ENCODE assay signal across 2 cellular contexts in genomic region chr7:8295638-8296361, GRCh38.
TF ChIP-seq lines count a peak whose summit lies in the region.

No MANE protein-coding gene starts in this region.

TF ChIP-seq in SK-N-SH, 30 proteins besides CTCF, POLR2A, EP300 and RAD21:
- TF ChIP-seq FOXM1 (IDR thresholded peaks at IDR 0.05; ENCODE audit: low read depth) (no peak), MXI1 (IDR thresholded peaks at IDR 0.05; ENCODE audit: low read depth, low read length) (no peak), PBX3 (IDR thresholded peaks at IDR 0.05) (no peak), MAX (IDR thresholded peaks at IDR 0.05; ENCODE audit: low read depth) (no peak), GABPA (IDR thresholded peaks at IDR 0.05; ENCODE audit: low read depth) (no peak), RCOR1 (IDR thresholded peaks at IDR 0.05; ENCODE audit: low read length) (peak; percentile 42; the same call in 1 of the 2 replicates), CHD2 (IDR thresholded peaks at IDR 0.05; ENCODE audit: low read length, partially characterized antibody) (peak; percentile 61), SMC3 (IDR thresholded peaks at IDR 0.05; ENCODE audit: low read depth, low read length) (peak; percentile 96), JUND (IDR thresholded peaks at IDR 0.05) (no peak), SIN3A (IDR thresholded peaks at IDR 0.05; ENCODE audit: borderline replicate concordance, low read depth, low read length) (no peak), GATA2 (CRISPR knock-in tag; IDR thresholded peaks at IDR 0.05) (no peak), TCF12 (IDR thresholded peaks at IDR 0.05) (no peak), RXRA (IDR thresholded peaks at IDR 0.05; ENCODE audit: borderline replicate concordance, low read depth) (no peak), YY1 (IDR thresholded peaks at IDR 0.05; ENCODE audit: low read depth) (peak; percentile 72; the same call in 1 of the 2 replicates), FOSL2 (IDR thresholded peaks at IDR 0.05; ENCODE audit: borderline replicate concordance, low read depth) (no peak), FOXJ3 (CRISPR knock-in tag; IDR thresholded peaks at IDR 0.05) (no peak), NRF1 (IDR thresholded peaks at IDR 0.05; ENCODE audit: low read depth, low read length) (no peak), EZH2phosphoT487 (IDR thresholded peaks at IDR 0.05; ENCODE audit: borderline replicate concordance, low read depth) (no peak), RFX5 (IDR thresholded peaks at IDR 0.05; ENCODE audit: low read length) (0 out of 2 replicates have a peak, but pooled peaks have one; percentile 12), NFIC (IDR thresholded peaks at IDR 0.05; ENCODE audit: borderline replicate concordance) (no peak), USF1 (IDR thresholded peaks at IDR 0.05; ENCODE audit: borderline replicate concordance, low read depth) (no peak)
- TF ChIP-seq, protein P1, sequence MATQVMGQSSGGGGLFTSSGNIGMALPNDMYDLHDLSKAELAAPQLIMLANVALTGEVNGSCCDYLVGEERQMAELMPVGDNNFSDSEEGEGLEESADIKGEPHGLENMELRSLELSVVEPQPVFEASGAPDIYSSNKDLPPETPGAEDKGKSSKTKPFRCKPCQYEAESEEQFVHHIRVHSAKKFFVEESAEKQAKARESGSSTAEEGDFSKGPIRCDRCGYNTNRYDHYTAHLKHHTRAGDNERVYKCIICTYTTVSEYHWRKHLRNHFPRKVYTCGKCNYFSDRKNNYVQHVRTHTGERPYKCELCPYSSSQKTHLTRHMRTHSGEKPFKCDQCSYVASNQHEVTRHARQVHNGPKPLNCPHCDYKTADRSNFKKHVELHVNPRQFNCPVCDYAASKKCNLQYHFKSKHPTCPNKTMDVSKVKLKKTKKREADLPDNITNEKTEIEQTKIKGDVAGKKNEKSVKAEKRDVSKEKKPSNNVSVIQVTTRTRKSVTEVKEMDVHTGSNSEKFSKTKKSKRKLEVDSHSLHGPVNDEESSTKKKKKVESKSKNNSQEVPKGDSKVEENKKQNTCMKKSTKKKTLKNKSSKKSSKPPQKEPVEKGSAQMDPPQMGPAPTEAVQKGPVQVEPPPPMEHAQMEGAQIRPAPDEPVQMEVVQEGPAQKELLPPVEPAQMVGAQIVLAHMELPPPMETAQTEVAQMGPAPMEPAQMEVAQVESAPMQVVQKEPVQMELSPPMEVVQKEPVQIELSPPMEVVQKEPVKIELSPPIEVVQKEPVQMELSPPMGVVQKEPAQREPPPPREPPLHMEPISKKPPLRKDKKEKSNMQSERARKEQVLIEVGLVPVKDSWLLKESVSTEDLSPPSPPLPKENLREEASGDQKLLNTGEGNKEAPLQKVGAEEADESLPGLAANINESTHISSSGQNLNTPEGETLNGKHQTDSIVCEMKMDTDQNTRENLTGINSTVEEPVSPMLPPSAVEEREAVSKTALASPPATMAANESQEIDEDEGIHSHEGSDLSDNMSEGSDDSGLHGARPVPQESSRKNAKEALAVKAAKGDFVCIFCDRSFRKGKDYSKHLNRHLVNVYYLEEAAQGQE (IDR thresholded peaks at IDR 0.05; ENCODE audit: low read depth, low read length): no peak

TF ChIP-seq in HepG2, 621 proteins besides CTCF, POLR2A, EP300 and RAD21 (continues in another document):
- TF ChIP-seq ZC3H4 (CRISPR knock-in tag; IDR thresholded peaks at IDR 0.05; ENCODE audit: borderline replicate concordance) (no peak), ZNF558 (CRISPR knock-in tag; IDR thresholded peaks at IDR 0.05; ENCODE audit: borderline replicate concordance) (no peak), FOXP4 (CRISPR knock-in tag; IDR thresholded peaks at IDR 0.05) (no peak), REL (CRISPR knock-in tag; conservative IDR thresholded peaks at IDR 0.05) (no peak), ZNF331 (CRISPR knock-in tag; IDR thresholded peaks at IDR 0.05) (0 out of 2 replicates have a peak, but pooled peaks have one; percentile 30), SYNCRIP (IDR thresholded peaks at IDR 0.05; ENCODE audit: insufficient read depth, low read depth, low read length) (no peak), NFE2L1 (CRISPR knock-in tag; IDR thresholded peaks at IDR 0.05; ENCODE audit: borderline replicate concordance) (no peak), ZFYVE20 (CRISPR knock-in tag; IDR thresholded peaks at IDR 0.05; ENCODE audit: borderline replicate concordance, low read depth) (no peak), SSRP1 (CRISPR knock-in tag; IDR thresholded peaks at IDR 0.05) (no peak), RBFOX2 (IDR thresholded peaks at IDR 0.05; ENCODE audit: low read depth, low read length) (no peak), ZNF569 (CRISPR knock-in tag; IDR thresholded peaks at IDR 0.05; ENCODE audit: borderline replicate concordance) (no peak), CCAR2 (optimal IDR thresholded peaks at IDR 0.05; ENCODE audit: low read depth, low read length) (no peak), HMG20A (CRISPR knock-in tag; IDR thresholded peaks at IDR 0.05; ENCODE audit: borderline replicate concordance) (no peak), SRY (CRISPR knock-in tag; IDR thresholded peaks at IDR 0.05) (no peak), ZNF644 (CRISPR knock-in tag; IDR thresholded peaks at IDR 0.05; ENCODE audit: low read depth) (0 out of 2 replicates have a peak, but pooled peaks have one; percentile 29), ARID4A (CRISPR knock-in tag; IDR thresholded peaks at IDR 0.05; ENCODE audit: borderline replicate concordance) (no peak), HMGA1 (CRISPR knock-in tag; conservative IDR thresholded peaks at IDR 0.05) (no peak), SMAD3 (CRISPR knock-in tag; IDR thresholded peaks at IDR 0.05) (no peak), DNMT3B (CRISPR knock-in tag; conservative IDR thresholded peaks at IDR 0.05) (no peak), CEBPG (CRISPR knock-in tag; IDR thresholded peaks at IDR 0.05) (no peak), ZNF260 (CRISPR knock-in tag; IDR thresholded peaks at IDR 0.05; ENCODE audit: borderline replicate concordance, low read depth) (no peak), ZNF225 (CRISPR knock-in tag; IDR thresholded peaks at IDR 0.05) (no peak), MAFG (CRISPR knock-in tag; IDR thresholded peaks at IDR 0.05) (no peak), THYN1 (CRISPR knock-in tag; IDR thresholded peaks at IDR 0.05; ENCODE audit: borderline replicate concordance, low read depth) (no peak), FOXA3 (CRISPR knock-in tag; IDR thresholded peaks at IDR 0.05) (peak; percentile 57; the same call in 1 of the 2 replicates), ZNF510 (CRISPR knock-in tag; IDR thresholded peaks at IDR 0.05; ENCODE audit: low read depth) (no peak)
- TF ChIP-seq, protein P2, sequence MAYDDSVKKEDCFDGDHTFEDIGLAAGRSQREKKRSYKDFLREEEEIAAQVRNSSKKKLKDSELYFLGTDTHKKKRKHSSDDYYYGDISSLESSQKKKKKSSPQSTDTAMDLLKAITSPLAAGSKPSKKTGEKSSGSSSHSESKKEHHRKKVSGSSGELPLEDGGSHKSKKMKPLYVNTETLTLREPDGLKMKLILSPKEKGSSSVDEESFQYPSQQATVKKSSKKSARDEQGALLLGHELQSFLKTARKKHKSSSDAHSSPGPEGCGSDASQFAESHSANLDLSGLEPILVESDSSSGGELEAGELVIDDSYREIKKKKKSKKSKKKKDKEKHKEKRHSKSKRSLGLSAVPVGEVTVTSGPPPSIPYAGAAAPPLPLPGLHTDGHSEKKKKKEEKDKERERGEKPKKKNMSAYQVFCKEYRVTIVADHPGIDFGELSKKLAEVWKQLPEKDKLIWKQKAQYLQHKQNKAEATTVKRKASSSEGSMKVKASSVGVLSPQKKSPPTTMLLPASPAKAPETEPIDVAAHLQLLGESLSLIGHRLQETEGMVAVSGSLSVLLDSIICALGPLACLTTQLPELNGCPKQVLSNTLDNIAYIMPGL (CRISPR knock-in tag; IDR thresholded peaks at IDR 0.05; ENCODE audit: borderline replicate concordance in 1 of 2, low read depth in 1 of 2): peak in 1 of 2 experiments; percentile 23; a peak in 1 of 4 replicates
- TF ChIP-seq, protein P3, sequence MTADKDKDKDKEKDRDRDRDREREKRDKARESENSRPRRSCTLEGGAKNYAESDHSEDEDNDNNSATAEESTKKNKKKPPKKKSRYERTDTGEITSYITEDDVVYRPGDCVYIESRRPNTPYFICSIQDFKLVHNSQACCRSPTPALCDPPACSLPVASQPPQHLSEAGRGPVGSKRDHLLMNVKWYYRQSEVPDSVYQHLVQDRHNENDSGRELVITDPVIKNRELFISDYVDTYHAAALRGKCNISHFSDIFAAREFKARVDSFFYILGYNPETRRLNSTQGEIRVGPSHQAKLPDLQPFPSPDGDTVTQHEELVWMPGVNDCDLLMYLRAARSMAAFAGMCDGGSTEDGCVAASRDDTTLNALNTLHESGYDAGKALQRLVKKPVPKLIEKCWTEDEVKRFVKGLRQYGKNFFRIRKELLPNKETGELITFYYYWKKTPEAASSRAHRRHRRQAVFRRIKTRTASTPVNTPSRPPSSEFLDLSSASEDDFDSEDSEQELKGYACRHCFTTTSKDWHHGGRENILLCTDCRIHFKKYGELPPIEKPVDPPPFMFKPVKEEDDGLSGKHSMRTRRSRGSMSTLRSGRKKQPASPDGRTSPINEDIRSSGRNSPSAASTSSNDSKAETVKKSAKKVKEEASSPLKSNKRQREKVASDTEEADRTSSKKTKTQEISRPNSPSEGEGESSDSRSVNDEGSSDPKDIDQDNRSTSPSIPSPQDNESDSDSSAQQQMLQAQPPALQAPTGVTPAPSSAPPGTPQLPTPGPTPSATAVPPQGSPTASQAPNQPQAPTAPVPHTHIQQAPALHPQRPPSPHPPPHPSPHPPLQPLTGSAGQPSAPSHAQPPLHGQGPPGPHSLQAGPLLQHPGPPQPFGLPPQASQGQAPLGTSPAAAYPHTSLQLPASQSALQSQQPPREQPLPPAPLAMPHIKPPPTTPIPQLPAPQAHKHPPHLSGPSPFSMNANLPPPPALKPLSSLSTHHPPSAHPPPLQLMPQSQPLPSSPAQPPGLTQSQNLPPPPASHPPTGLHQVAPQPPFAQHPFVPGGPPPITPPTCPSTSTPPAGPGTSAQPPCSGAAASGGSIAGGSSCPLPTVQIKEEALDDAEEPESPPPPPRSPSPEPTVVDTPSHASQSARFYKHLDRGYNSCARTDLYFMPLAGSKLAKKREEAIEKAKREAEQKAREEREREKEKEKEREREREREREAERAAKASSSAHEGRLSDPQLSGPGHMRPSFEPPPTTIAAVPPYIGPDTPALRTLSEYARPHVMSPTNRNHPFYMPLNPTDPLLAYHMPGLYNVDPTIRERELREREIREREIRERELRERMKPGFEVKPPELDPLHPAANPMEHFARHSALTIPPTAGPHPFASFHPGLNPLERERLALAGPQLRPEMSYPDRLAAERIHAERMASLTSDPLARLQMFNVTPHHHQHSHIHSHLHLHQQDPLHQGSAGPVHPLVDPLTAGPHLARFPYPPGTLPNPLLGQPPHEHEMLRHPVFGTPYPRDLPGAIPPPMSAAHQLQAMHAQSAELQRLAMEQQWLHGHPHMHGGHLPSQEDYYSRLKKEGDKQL (CRISPR knock-in tag; IDR thresholded peaks at IDR 0.05; ENCODE audit: low read depth): no peak
- TF ChIP-seq, protein P4, sequence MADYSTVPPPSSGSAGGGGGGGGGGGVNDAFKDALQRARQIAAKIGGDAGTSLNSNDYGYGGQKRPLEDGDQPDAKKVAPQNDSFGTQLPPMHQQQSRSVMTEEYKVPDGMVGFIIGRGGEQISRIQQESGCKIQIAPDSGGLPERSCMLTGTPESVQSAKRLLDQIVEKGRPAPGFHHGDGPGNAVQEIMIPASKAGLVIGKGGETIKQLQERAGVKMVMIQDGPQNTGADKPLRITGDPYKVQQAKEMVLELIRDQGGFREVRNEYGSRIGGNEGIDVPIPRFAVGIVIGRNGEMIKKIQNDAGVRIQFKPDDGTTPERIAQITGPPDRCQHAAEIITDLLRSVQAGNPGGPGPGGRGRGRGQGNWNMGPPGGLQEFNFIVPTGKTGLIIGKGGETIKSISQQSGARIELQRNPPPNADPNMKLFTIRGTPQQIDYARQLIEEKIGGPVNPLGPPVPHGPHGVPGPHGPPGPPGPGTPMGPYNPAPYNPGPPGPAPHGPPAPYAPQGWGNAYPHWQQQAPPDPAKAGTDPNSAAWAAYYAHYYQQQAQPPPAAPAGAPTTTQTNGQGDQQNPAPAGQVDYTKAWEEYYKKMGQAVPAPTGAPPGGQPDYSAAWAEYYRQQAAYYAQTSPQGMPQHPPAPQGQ (CRISPR knock-in tag; IDR thresholded peaks at IDR 0.05; ENCODE audit: borderline replicate concordance): no peak
